ENCODE assay signal across 25 cellular contexts in genomic region chr5:36523931-36524330, GRCh38.
DNase-seq lines count a peak whose midpoint lies in the region; ATAC-seq and TF ChIP-seq lines count a peak whose summit lies in the region.
"Had no signal": no experiment of that assay in that cellular context is flagged by ENCODE, and none has a peak within 500 bp of the region (broad histone marks: within the 10 kb centered on the region; RNA-seq: fewer than 3 reads in every experiment).

No MANE protein-coding gene starts in this region.

- H3K27ac Mint-ChIP-seq in MCF 10A (ENCODE audit: low read depth, unreplicated experiment) = no peak overlapping the region
- H3K27ac Mint-ChIP-seq in glutamatergic neuron (ENCODE audit: unreplicated experiment) = peak overlapping the region; percentile 13
- H3K27ac Mint-ChIP-seq: CD8-positive, alpha-beta memory T cell; IgD-negative memory B cell had no signal

- H4K20me1 ChIP-seq in mammary epithelial cell (ENCODE audit: insufficient read depth, low read length) = no peaks in the 10 kb centered on the region

- dilution Hi-C loops in mammary epithelial cell (cut with HindIII; ENCODE audit: low sequenced_read_pairs) = no loop called here

- no peaks in the 10 kb centered on the region for H3K9me3 Mint-ChIP-seq in MCF 10A (ENCODE audit: unreplicated experiment)
- no peaks in the 10 kb centered on the region for H3K9me3 Mint-ChIP-seq in glutamatergic neuron (ENCODE audit: unreplicated experiment)

- H3K4me3 ChIP-seq in mammary epithelial cell (replicated peaks in 1 of 3; ENCODE audit: insufficient read depth in 1 of 3, low read depth in 2 of 3, low read length in 3 of 3) (no peak overlapping the region), astrocyte of the cerebellum (ENCODE audit: low read depth, low read length) (no peak overlapping the region), lower leg skin (ENCODE audit: low read depth, poor library complexity, severe bottlenecking) (no peak overlapping the region)

- no peaks in the 10 kb centered on the region for H3K27me3 ChIP-seq in mammary epithelial cell (ENCODE audit: insufficient read depth, low read length)
- H3K27me3 ChIP-seq: BE2C had no signal

- H3K9ac ChIP-seq in mammary epithelial cell (ENCODE audit: insufficient read depth, low read length) = no peak overlapping the region
- H3K9ac ChIP-seq: KMS-11 had no signal

- peaks cover 15% of the 10 kb centered on the region for H3K4me1 ChIP-seq in mammary epithelial cell (ENCODE audit: insufficient read depth, low read length)
- H3K4me1 ChIP-seq: BE2C had no signal

- intact Hi-C loops in mammary epithelial cell (cut with micrococcal nuclease) = no loop called here
- intact Hi-C loops in MCF 10A (cut with micrococcal nuclease) = no loop called here
- intact Hi-C loops in lower leg skin (cut with DNase I; ENCODE audit: low total_unique reads) = no loop called here

- no TSS peak for BruUV-seq in mammary epithelial cell (replicated peaks; lab: Mats Ljungman, UMichigan)
- no TSS peak for BruUV-seq in MCF 10A (replicated peaks; lab: Mats Ljungman, UMichigan)

- H3K4me2 ChIP-seq in mammary epithelial cell (ENCODE audit: insufficient read depth, low read depth, low read length) = no peak overlapping the region
- H3K4me2 ChIP-seq: KMS-11 had no signal

- no peak for TF ChIP-seq POLR2A in lower leg skin (IDR thresholded peaks at IDR 0.05)

- H3K27ac ChIP-seq in mammary epithelial cell (ENCODE audit: insufficient read depth, low read depth, low read length) = no peak overlapping the region
- H3K27ac ChIP-seq: 22Rv1, HL-60, KMS-11 had no signal

- peak overlapping the region; percentile 33 for H2AFZ ChIP-seq in mammary epithelial cell (ENCODE audit: low read depth, low read length)

- H3K36me3 Mint-ChIP-seq in MCF 10A (ENCODE audit: insufficient read depth, unreplicated experiment) = no peaks in the 10 kb centered on the region
- H3K36me3 Mint-ChIP-seq in glutamatergic neuron (ENCODE audit: unreplicated experiment) = no peaks in the 10 kb centered on the region
- H3K36me3 Mint-ChIP-seq: CD14-positive monocyte; CD8-positive, alpha-beta memory T cell had no signal

- H3K79me2 ChIP-seq in mammary epithelial cell (ENCODE audit: insufficient read depth, low read length) = no peaks in the 10 kb centered on the region

- H3K36me3 ChIP-seq in mammary epithelial cell (ENCODE audit: insufficient read depth, low read length) = no peaks in the 10 kb centered on the region
- H3K36me3 ChIP-seq: BE2C had no signal

- no peak for TF ChIP-seq CTCF in mammary epithelial cell (conservative IDR thresholded peaks at IDR 0.05 in 1 of 2, IDR thresholded peaks at IDR 0.05 in 1 of 2; ENCODE audit: extremely low read depth in 1 of 2, insufficient read depth in 1 of 2, low read depth in 1 of 2, low read length in 2 of 2)
- TF ChIP-seq CTCF in MCF 10A (IDR thresholded peaks at IDR 0.05; ENCODE audit: unreplicated experiment) = no peak
- TF ChIP-seq CTCF in astrocyte of the cerebellum (IDR thresholded peaks at IDR 0.05; ENCODE audit: low read depth, low read length, missing control alignments) = no peak
- no peak for TF ChIP-seq CTCF in glutamatergic neuron (IDR thresholded peaks at IDR 0.05; ENCODE audit: partially characterized antibody, unreplicated experiment)
- no peak for TF ChIP-seq CTCF in lower leg skin (IDR thresholded peaks at IDR 0.05)

- H3K4me1 Mint-ChIP-seq in MCF 10A (ENCODE audit: insufficient read depth, unreplicated experiment) (no peaks in the 10 kb centered on the region), glutamatergic neuron (ENCODE audit: low read depth, unreplicated experiment) (no peaks in the 10 kb centered on the region)
- H3K4me1 Mint-ChIP-seq: CD8-positive, alpha-beta memory T cell; IgD-negative memory B cell had no signal

- in situ Hi-C loops in mammary epithelial cell (cut with MboI; ENCODE audit: low sequenced_read_pairs in 2 of 2) (no loop called here), astrocyte of the cerebellum (cut with HindIII; ENCODE audit: low sequenced_read_pairs) (loop anchor here (25.0 kb wide), 1 partner anchor 112 kb away; no protein-coding TSS in a partner anchor)

- CTCF ChIA-PET in mammary epithelial cell (lab: Charles Lee; ENCODE audit: low non-redundant PET) (no interaction called here), MCF 10A (lab: Yijun Ruan, JAX) (no interaction called here)

- ATAC-seq in HG02623 (IDR thresholded peaks at IDR 0.05; ENCODE audit: unreplicated experiment) = no peak

- no peak overlapping the region for H3K4me3 Mint-ChIP-seq in MCF 10A (ENCODE audit: unreplicated experiment)
- no peak overlapping the region for H3K4me3 Mint-ChIP-seq in glutamatergic neuron (ENCODE audit: unreplicated experiment)
- H3K4me3 Mint-ChIP-seq: CD14-positive monocyte; CD8-positive, alpha-beta memory T cell; IgD-negative memory B cell had no signal

- no peaks in the 10 kb centered on the region for H3K9me3 ChIP-seq in mammary epithelial cell (replicated peaks; ENCODE audit: insufficient read depth, low read length)
- H3K9me3 ChIP-seq: BE2C had no signal

- WGBS in mammary epithelial cell (ENCODE audit: low coverage, missing lambda C conversion rate) = 29% methylated on average over 6 of the region's 6 CpGs
- 34 to 54% methylated on average over 6 of the region's 6 CpGs for WGBS in lower leg skin, 2 donors

- H3K27me3 Mint-ChIP-seq in MCF 10A (ENCODE audit: insufficient read depth, unreplicated experiment) = no peaks in the 10 kb centered on the region
- no peaks in the 10 kb centered on the region for H3K27me3 Mint-ChIP-seq in glutamatergic neuron (ENCODE audit: unreplicated experiment)

- POLR2A ChIA-PET in MCF 10A (lab: Yijun Ruan, JAX) = no interaction called here

- no peak for DNase-seq in mammary epithelial cell
- DNase-seq in MCF 10A (ENCODE audit: unreplicated experiment) = no peak
- peak; percentile 57 for DNase-seq in astrocyte of the cerebellum (ENCODE audit: low read depth)
- DNase-seq in glutamatergic neuron = no peak
- DNase-seq in lower leg skin (ENCODE audit: low spot score in 2 of 2) = no peak
- DNase-seq in GOT3 (lab: John Stamatoyannopoulos, UW) = no peak
- DNase-seq: BE2C; CD8-positive, alpha-beta memory T cell; DMS79 treated with DMSO at 0.1 percent for 48 hours; HCEC 1CT; NCI-H1092; NCI-H1417 treated with DMSO at 0.1 percent for 48 hours; NCI-H1694 treated with DMSO at 0.1 percent for 48 hours; NCI-H2081; NCI-H226; NCI-H510A; NCI-H69; Right ventricle myocardium superior; RPMI8226 had no signal
